19 cellular contexts compared by ENCODE assay signal in genomic region chr4:151402150-151402865, GRCh38. TPM values are rescaled to one million over a fixed set of nuclear protein-coding genes. Genes with fewer than 3 reads are reported as not detected.
A peak's percentile ranks its signal among the peaks of the same experiment; 100 is the strongest.
DNase-seq lines count a peak whose midpoint lies in the region; ATAC-seq, FAIRE-seq and TF ChIP-seq lines count a peak whose summit lies in the region.
"Had no signal": no experiment of that assay in that cellular context is flagged by ENCODE, and none has a peak within 500 bp of the region (broad histone marks: within the 10 kb centered on the region; RNA-seq: fewer than 3 reads in every experiment).

No MANE protein-coding gene starts in this region.

- TF ChIP-seq CTCF in HEK293 (tag by site-specific recombination; IDR thresholded peaks at IDR 0.05) (no peak), K562 (IDR thresholded peaks at IDR 0.05 in 2 of 3, conservative IDR thresholded peaks at IDR 0.05 in 1 of 3; ENCODE audit: insufficient read depth in 2 of 3, low read depth in 1 of 3, low read length in 3 of 3) (no peak), left lung (IDR thresholded peaks at IDR 0.05) (no peak)

- no peak overlapping the region for H2BK120ac ChIP-seq in mesenchymal stem cell (ENCODE audit: low read depth, low read length)

- in situ Hi-C loops in K562 (cut with MboI) = no loop called here

- no peak overlapping the region for H2AK5ac ChIP-seq in mesenchymal stem cell (ENCODE audit: low read length, severe bottlenecking)

- BruUV-seq in K562 (replicated peaks; lab: Mats Ljungman, UMichigan) = no TSS peak

- POLR2A ChIA-PET in HEK293 (lab: Yijun Ruan, JAX) = interaction anchor here (0.5 kb wide), 1 partner anchor 9 kb away, joined by 4 read pairs; no protein-coding TSS in a partner anchor
- POLR2A ChIA-PET in K562 (lab: Yijun Ruan, JAX) = no interaction called here

- DNase-seq in K562 (ENCODE audit: extremely low read depth in 1 of 4, low spot score in 3 of 4) = no peak
- DNase-seq in mesenchymal stem cell = no peak
- peak; percentile 95 for DNase-seq in small intestine
- DNase-seq in left lung = no peak
- no peak for DNase-seq in hippocampal formation (lab: John Stamatoyannopoulos, UW)
- no peak for DNase-seq in dermis blood vessel endothelial cell
- DNase-seq: 8988T; AML-193; Caco-2; CD8-positive, alpha-beta memory T cell; DND-41; GDM1; GM23248 had no signal

- H3K79me1 ChIP-seq in mesenchymal stem cell (replicated peaks; ENCODE audit: low read length, poor library complexity, severe bottlenecking) = no peaks in the 10 kb centered on the region

- H3K23ac ChIP-seq in mesenchymal stem cell (ENCODE audit: low read length in 2 of 2) = no peak overlapping the region

- no peak for TF ChIP-seq POLR2A in K562 (conservative IDR thresholded peaks at IDR 0.05)

- H3K4me2 ChIP-seq in K562 (ENCODE audit: insufficient read depth, low read length) (no peak overlapping the region), mesenchymal stem cell (ENCODE audit: low read length, poor library complexity, severe bottlenecking) (peak overlapping the region; percentile 2)
- H3K4me2 ChIP-seq: BLaER1 had no signal

- 0% methylated on average over 7 of the region's 7 CpGs for WGBS in K562 (ENCODE audit: insufficient coverage, low coverage, missing lambda C conversion rate)
- 88% methylated on average over 7 of the region's 7 CpGs for WGBS in mesenchymal stem cell
- WGBS in small intestine, 3 donors = 34 to 57% (median 51%) methylated on average over 7 of the region's 7 CpGs

- H3K27ac ChIP-seq in HEK293 (ENCODE audit: extremely low read depth, low read depth, low read length) (no peak overlapping the region), K562 (ENCODE audit: extremely low read depth, low read depth, low read length) (no peak overlapping the region), mesenchymal stem cell (ENCODE audit: low read length, poor library complexity, severe bottlenecking) (no peak overlapping the region), small intestine (ENCODE audit: low read depth in 1 of 2, low read length in 1 of 2) (peak overlapping the region in 1 of 2 donors; percentile 15), left lung (no peak overlapping the region)
- H3K27ac ChIP-seq: BLaER1, GM23248 had no signal

- intact Hi-C loops in K562 (cut with micrococcal nuclease) = no loop called here
- intact Hi-C loops in left lung (cut with DNase I) = no loop called here

- ATAC-seq in K562 (no peak), left lung (no peak), GM18868 (IDR thresholded peaks at IDR 0.05; ENCODE audit: unreplicated experiment) (no peak)
- ATAC-seq: HCT116 had no signal

- no peak overlapping the region for H4K8ac ChIP-seq in mesenchymal stem cell (ENCODE audit: low read length)

- H3K9me1 ChIP-seq in K562 (ENCODE audit: control insufficient read depth, insufficient read depth, low read length) = no peaks in the 10 kb centered on the region

- H3K14ac ChIP-seq in mesenchymal stem cell (ENCODE audit: low read length in 2 of 2) = no peak overlapping the region

- H3K27me3 ChIP-seq in K562 (ENCODE audit: control insufficient read depth in 2 of 2, insufficient read depth in 2 of 2, low read length in 2 of 2) (peaks cover 0 to 6% of the 10 kb centered on the region in 2 experiments; a peak in 2 of 5 replicates), mesenchymal stem cell (ENCODE audit: control insufficient read depth in 1 of 2, insufficient read depth in 1 of 2, low read length in 2 of 2) (peaks cover 0 to 4% of the 10 kb centered on the region in 2 experiments), small intestine (ENCODE audit: control insufficient read depth in 2 of 2, insufficient read depth in 2 of 2, low read length in 2 of 2) (no peaks in the 10 kb centered on the region), left lung (no peaks in the 10 kb centered on the region)
- H3K27me3 ChIP-seq: BLaER1 had no signal

- H2AFZ ChIP-seq in K562 (ENCODE audit: low read depth, low read length) (no peak overlapping the region), mesenchymal stem cell (ENCODE audit: low read depth, low read length) (no peak overlapping the region)
- H2AFZ ChIP-seq: GM23248 had no signal

- no peak overlapping the region for H4K91ac ChIP-seq in mesenchymal stem cell (ENCODE audit: low read length)

- H3K9me3 ChIP-seq in HEK293 (ENCODE audit: control insufficient read depth, insufficient read depth, low read depth, low read length) (no peaks in the 10 kb centered on the region), K562 (replicated peaks; ENCODE audit: control insufficient read depth, insufficient read depth, low read depth, low read length) (no peaks in the 10 kb centered on the region), mesenchymal stem cell (ENCODE audit: control insufficient read depth, low read length) (no peaks in the 10 kb centered on the region), small intestine (ENCODE audit: control insufficient read depth, low read depth) (no peaks in the 10 kb centered on the region), left lung (no peaks in the 10 kb centered on the region)
- H3K9me3 ChIP-seq: BLaER1, Caco-2 had no signal

- H4K20me1 ChIP-seq in K562 (replicated peaks; ENCODE audit: control insufficient read depth, insufficient read depth, low read length) = no peaks in the 10 kb centered on the region
- H4K20me1 ChIP-seq: BLaER1 had no signal

- no peak overlapping the region for H3K4ac ChIP-seq in mesenchymal stem cell (ENCODE audit: low read depth in 1 of 2, low read length in 2 of 2)

- H3K4me3 ChIP-seq in HEK293 (ENCODE audit: low read depth, low read length) = no peak overlapping the region
- H3K4me3 ChIP-seq in K562 = no peak overlapping the region
- no peak overlapping the region for H3K4me3 ChIP-seq in mesenchymal stem cell (ENCODE audit: insufficient read depth in 1 of 2, low read depth in 1 of 2, low read length in 2 of 2)
- no peak overlapping the region for H3K4me3 ChIP-seq in small intestine (ENCODE audit: low read depth in 1 of 2, low read length in 2 of 2)
- H3K4me3 ChIP-seq in left lung = no peak overlapping the region
- H3K4me3 ChIP-seq: BLaER1, GM23248 had no signal

- FAIRE-seq in K562 (lab: Jason Lieb, UNC) (no peak), small intestine (lab: Jason Lieb, UNC) (no peak)
- FAIRE-seq: GM12892, H54 had no signal

- H3K9ac ChIP-seq in K562 (ENCODE audit: insufficient read depth in 1 of 2, low read depth in 2 of 2, low read length in 2 of 2) (no peak overlapping the region), mesenchymal stem cell (ENCODE audit: low read length) (no peak overlapping the region)
- H3K9ac ChIP-seq: BLaER1, GM23248 had no signal

- H3K79me2 ChIP-seq in K562 (ENCODE audit: control insufficient read depth, insufficient read depth, low read length) = no peaks in the 10 kb centered on the region

- no peak overlapping the region for H2BK5ac ChIP-seq in mesenchymal stem cell (ENCODE audit: low read depth, low read length, poor library complexity, severe bottlenecking)

- H3K4me1 ChIP-seq in HEK293 (ENCODE audit: control insufficient read depth, insufficient read depth, low read length) (no peaks in the 10 kb centered on the region), K562 (replicated peaks in 1 of 2; ENCODE audit: control insufficient read depth in 2 of 2, insufficient read depth in 2 of 2, low read length in 2 of 2) (no peaks in the 10 kb centered on the region), mesenchymal stem cell (ENCODE audit: control insufficient read depth, insufficient read depth, low read depth, low read length) (no peaks in the 10 kb centered on the region), small intestine (ENCODE audit: control insufficient read depth in 2 of 2, insufficient read depth in 1 of 2, low read depth in 1 of 2, low read length in 1 of 2) (no peaks in the 10 kb centered on the region), left lung (no peaks in the 10 kb centered on the region)
- H3K4me1 ChIP-seq: Caco-2 had no signal

- TF ChIP-seq EP300 in K562 (IDR thresholded peaks at IDR 0.05; ENCODE audit: low read length) = no peak

- no peak overlapping the region for H2BK15ac ChIP-seq in mesenchymal stem cell (ENCODE audit: low read depth, poor library complexity, severe bottlenecking)

- no peaks in the 10 kb centered on the region for H3K36me3 ChIP-seq in HEK293 (ENCODE audit: control insufficient read depth in 2 of 2, insufficient read depth in 1 of 2, low read length in 2 of 2)
- no peaks in the 10 kb centered on the region for H3K36me3 ChIP-seq in K562 (ENCODE audit: control insufficient read depth, insufficient read depth, low read length)
- no peaks in the 10 kb centered on the region for H3K36me3 ChIP-seq in mesenchymal stem cell (ENCODE audit: control insufficient read depth in 1 of 2, insufficient read depth in 2 of 2, low read depth in 1 of 2, low read length in 2 of 2)
- no peaks in the 10 kb centered on the region for H3K36me3 ChIP-seq in small intestine (ENCODE audit: control insufficient read depth in 2 of 2, insufficient read depth in 2 of 2, low read length in 2 of 2)
- H3K36me3 ChIP-seq in left lung = no peaks in the 10 kb centered on the region
- H3K36me3 ChIP-seq: BLaER1 had no signal

- H2BK12ac ChIP-seq in mesenchymal stem cell (ENCODE audit: low read length in 2 of 2) = no peak overlapping the region

- CTCF ChIA-PET in HEK293 (lab: Yijun Ruan, JAX) (no interaction called here), K562 (lab: Yijun Ruan, JAX; ENCODE audit: low intra/inter-chr PET ratio) (interaction anchor here (0.7 kb wide), 1 partner anchor 92 kb away, joined by 3 read pairs; no protein-coding TSS in a partner anchor)

- H3K18ac ChIP-seq in mesenchymal stem cell (ENCODE audit: low read depth in 1 of 2, low read length in 2 of 2) = no peak overlapping the region

- no peak for TF ChIP-seq RAD21 in K562 (CRISPR knock-in tag; conservative IDR thresholded peaks at IDR 0.05 in 1 of 2, IDR thresholded peaks at IDR 0.05 in 1 of 2)

RNA-seq across cellular contexts. Expression of gene FHIP1A, which starts 6.7 kb away (rescaled TPM):
- total RNA-seq in K562 (2011; cell fraction: chromatin; rRNA removed; ENCODE audit: low replicate concordance) = 0.76 and 0.79 TPM in 2 replicates
- total RNA-seq in K562 (2011; cell fraction: nucleolus; rRNA removed) = 0.13 and 0.33 TPM in 2 replicates
- 0.15 TPM in 2 replicates for total RNA-seq in K562 (2011; cell fraction: nucleoplasm; rRNA removed)
- 0.95 TPM in 1 of 2 replicates, not detected in the other for total RNA-seq in K562 (2014; rRNA removed)
- total RNA-seq in K562 (2014; rRNA removed; fragmentation: Illumina TruSeq; extraction: Trizol) = 0.04 TPM in 1 of 2 replicates, not detected in the other
- total RNA-seq in K562 (2015; rRNA removed; fragmentation: Illumina TruSeq; extraction: Trizol) = not detected in 2 replicates
- total RNA-seq in K562 (2021) = 0.04 TPM in 2 replicates
- 0.03 TPM in 2 replicates for polyA plus RNA-seq in K562 (2011; rRNA removed)
- polyA plus RNA-seq in K562 (2011; cell fraction: cytosol; rRNA removed) = 0.01 TPM in 1 of 2 replicates, not detected in the other
- polyA plus RNA-seq in K562 (2011; cell fraction: nucleus; rRNA removed) = 0.10 and 0.20 TPM in 2 replicates
- 0.08 TPM in 1 of 2 replicates, not detected in the other for polyA plus RNA-seq in K562 (2012)
- polyA plus RNA-seq in K562 (2014; fragmentation: Illumina TruSeq; extraction: Trizol) = not detected in 2 replicates
- polyA plus RNA-seq in K562 (2014; fragmentation: Nextera tagmentation; extraction: Ambion mirVana) = not detected
- polyA plus RNA-seq in K562 (2014; rRNA removed) = 0.01 TPM in 1 of 2 replicates, not detected in the other
- polyA minus RNA-seq in K562 (2011; rRNA and poly(A)+ RNA removed) = 0.06 TPM in 1 of 2 replicates, not detected in the other
- polyA minus RNA-seq in K562 (2011; cell fraction: cytosol; rRNA and poly(A)+ RNA removed) = not detected in 2 replicates
- polyA minus RNA-seq in K562 (2011; cell fraction: nucleus; rRNA and poly(A)+ RNA removed) = 0.81 and 1.6 TPM in 2 replicates
- 0.03 TPM for polyA plus RNA-seq in mesenchymal stem cell (2013, experiment 1 of 2)
- polyA plus RNA-seq in mesenchymal stem cell (2013, experiment 2 of 2) = 0.04 TPM
- polyA plus RNA-seq in small intestine = 1 to 10 TPM in 1 of 3 donors, under 1 TPM in 2; 0.67 to 2.3 (median 0.81) TPM
- total RNA-seq in left lung = 10 to 100 TPM; 17.3 to 20.0 TPM
- 0.17 and 0.33 TPM in 2 replicates for total RNA-seq in dermis blood vessel endothelial cell
- polyA plus RNA-seq: CD8-positive, alpha-beta memory T cell; GM23248 had no signal

Comparison
In these comparisons a context has a peak if more than half of its experiments do, and no peak if none do; other contexts are left out.
1. RNA of gene FHIP1A, which starts 6.7 kb away (total RNA-seq): 17.3 to 20.0 TPM in left lung; 0.17 to 0.33 TPM in dermis blood vessel endothelial cell and 0.04 to 0.95 TPM in K562; every median in the first group is over 4 times any median in the second.